ENCODE assay signal across 8 cellular contexts in genomic region chrX:45758738-45759397, GRCh38.
DNase-seq lines count a peak whose midpoint lies in the region; ATAC-seq lines count a peak whose summit lies in the region.

No MANE protein-coding gene starts in this region.

- H2BK5ac ChIP-seq in mesendoderm (ENCODE audit: low read length) = no peak overlapping the region

- H3K9me3 Mint-ChIP-seq in activated naive CD8-positive, alpha-beta T cell (ENCODE audit: low read depth) = no peaks in the 10 kb centered on the region

- no peak overlapping the region for H3K4me3 ChIP-seq in skin epidermis
- H3K4me3 ChIP-seq in mesendoderm (ENCODE audit: low read length) = no peak overlapping the region

- H3K79me2 ChIP-seq in mesendoderm (ENCODE audit: control insufficient read depth, insufficient read depth, low read length) = no peaks in the 10 kb centered on the region

- H3K27ac Mint-ChIP-seq in activated naive CD8-positive, alpha-beta T cell = peak overlapping the region; percentile 97

- H3K27ac ChIP-seq in skin epidermis (peak overlapping the region in 13 of 21 experiments; percentile 35 to 89 (median 62)), mesendoderm (ENCODE audit: low read depth, low read length) (no peak overlapping the region)

- H3K4me1 ChIP-seq in mesendoderm (ENCODE audit: control insufficient read depth, low read depth, low read length) = no peaks in the 10 kb centered on the region

- H3K4me1 Mint-ChIP-seq in activated naive CD8-positive, alpha-beta T cell (ENCODE audit: low read depth) = peaks cover 81% of the 10 kb centered on the region

- ATAC-seq in GM21390 (IDR thresholded peaks at IDR 0.05; ENCODE audit: unreplicated experiment) = peak; percentile 63
- ATAC-seq in HG03575 (IDR thresholded peaks at IDR 0.05; ENCODE audit: extremely low read depth, insufficient number of reproducible peaks, low FRiP score, unreplicated experiment) = peak; percentile 45

- no peak overlapping the region for H3K23ac ChIP-seq in mesendoderm (ENCODE audit: low read length)

- no peak overlapping the region for H2BK15ac ChIP-seq in mesendoderm (replicated peaks; ENCODE audit: low read depth)

- no peak overlapping the region for H4K8ac ChIP-seq in mesendoderm (ENCODE audit: low read depth, low read length)

- H3K79me1 ChIP-seq in mesendoderm (ENCODE audit: low read length) = no peaks in the 10 kb centered on the region

- DNase-seq in EH (ENCODE audit: low read depth) = peak; percentile 58
- DNase-seq in NCI-H1694 (lab: John Stamatoyannopoulos, UW) = no peak
- no peak for DNase-seq in GOT3 (lab: John Stamatoyannopoulos, UW)
- DNase-seq in mesendoderm = no peak

- no peaks in the 10 kb centered on the region for H3K27me3 Mint-ChIP-seq in activated naive CD8-positive, alpha-beta T cell

- no peak overlapping the region for H3K4ac ChIP-seq in mesendoderm (ENCODE audit: low read depth, low read length)

- H3K4me2 ChIP-seq in mesendoderm (ENCODE audit: low read length) = no peak overlapping the region

- no peak overlapping the region for H2AK5ac ChIP-seq in mesendoderm (ENCODE audit: low read length)

- no peak overlapping the region for H2BK120ac ChIP-seq in mesendoderm (ENCODE audit: low read depth, low read length)

- peaks cover 18% of the 10 kb centered on the region for H3K36me3 Mint-ChIP-seq in activated naive CD8-positive, alpha-beta T cell

- H3K27me3 ChIP-seq in mesendoderm (ENCODE audit: insufficient read depth, low read length, poor library complexity) = no peaks in the 10 kb centered on the region

- H3K36me3 ChIP-seq in mesendoderm (ENCODE audit: control insufficient read depth, insufficient read depth, low read length) = no peaks in the 10 kb centered on the region

- WGBS in mesendoderm (ENCODE audit: extremely low coverage, insufficient coverage, low lambda C conversion rate) = no CpG with 5 or more reads among the region's 3 CpGs

- H3K56ac ChIP-seq in mesendoderm (ENCODE audit: low read length) = no peak overlapping the region

- H3K18ac ChIP-seq in mesendoderm (ENCODE audit: low read length) = no peak overlapping the region

- peak overlapping the region; percentile 83 for H3K4me3 Mint-ChIP-seq in activated naive CD8-positive, alpha-beta T cell

- no peak overlapping the region for H3K9ac ChIP-seq in mesendoderm (ENCODE audit: low read length)

- no peak overlapping the region for H4K5ac ChIP-seq in mesendoderm (ENCODE audit: low read length)
